In the genomic region with DNA sequence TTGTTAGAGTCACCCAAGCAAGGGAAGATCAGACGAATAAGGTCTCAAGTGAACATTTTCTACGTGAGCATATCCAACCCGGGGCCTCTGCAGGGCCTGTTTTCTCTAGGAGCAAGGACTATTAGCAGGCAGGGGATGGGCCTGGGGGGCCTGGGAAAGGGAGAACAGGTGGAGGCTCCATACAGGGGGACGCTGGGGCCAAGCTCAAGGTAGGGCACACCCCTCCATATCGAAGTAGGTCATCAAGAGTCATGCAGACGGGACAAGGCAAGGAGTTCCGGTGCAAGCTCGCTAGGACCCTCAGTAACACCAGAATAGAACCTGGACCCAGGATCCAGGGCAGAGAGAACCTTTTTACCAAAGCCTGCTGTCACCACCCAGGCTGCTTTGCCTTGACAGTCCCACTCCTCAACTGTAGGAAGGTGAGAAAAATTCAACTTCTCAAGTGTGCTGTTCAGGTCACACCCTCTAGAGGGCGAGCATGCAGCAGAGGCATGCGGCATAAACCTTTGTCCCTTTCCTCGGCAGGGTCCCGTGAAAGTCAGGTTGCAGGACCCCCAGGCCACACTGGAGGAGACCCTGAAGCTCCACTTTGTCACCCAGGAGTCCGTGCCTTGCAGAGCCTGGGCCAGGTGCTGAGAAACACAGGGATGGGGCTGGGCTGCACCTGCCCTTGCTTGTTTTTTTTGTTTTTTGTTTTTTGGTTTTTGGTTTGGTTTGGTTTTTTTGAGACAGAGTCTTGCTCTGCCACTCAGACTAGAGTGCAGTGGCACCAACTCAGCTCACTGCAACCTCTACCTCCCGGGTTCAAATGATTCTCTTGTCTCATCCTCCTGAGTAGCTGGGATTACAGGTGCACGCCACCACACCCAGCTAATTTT, we compare ENCODE assay signal across 9 cellular contexts.
DNase-seq lines count a peak whose midpoint lies in the region; ATAC-seq, FAIRE-seq and TF ChIP-seq lines count a peak whose summit lies in the region.
"Had no signal": no experiment of that assay in that cellular context is flagged by ENCODE, and none has a peak within 500 bp of the region (broad histone marks: within the 10 kb centered on the region; RNA-seq: fewer than 3 reads in every experiment).

No MANE protein-coding gene starts in this region.

- H3K27ac ChIP-seq in neutrophil, result peak overlapping the region; percentile 77
- H3K27ac ChIP-seq: skin epidermis had no signal

- H3K4me1 Mint-ChIP-seq in effector memory CD8-positive, alpha-beta T cell (ENCODE audit: low read depth in 2 of 2), result peaks cover 3 to 9% of the 10 kb centered on the region in 2 donors

- peaks cover 3% of the 10 kb centered on the region for H3K36me3 Mint-ChIP-seq in effector memory CD8-positive, alpha-beta T cell (ENCODE audit: insufficient read depth)

- H3K4me3 ChIP-seq in neutrophil (ENCODE audit: low read depth in 1 of 2, low read length in 1 of 2), result no peak overlapping the region
- H3K4me3 ChIP-seq: skin epidermis had no signal

- H3K4me3 Mint-ChIP-seq in effector memory CD8-positive, alpha-beta T cell, result no peak overlapping the region

- H3K9me3 Mint-ChIP-seq in effector memory CD8-positive, alpha-beta T cell, result no peaks in the 10 kb centered on the region

- no peaks in the 10 kb centered on the region for H3K36me3 ChIP-seq in neutrophil

- DNase-seq in D721Med (ENCODE audit: insufficient read length, low spot score), result no peak
- peak; percentile 45 for DNase-seq in KG1 (lab: John Stamatoyannopoulos, UW)
- peak; percentile 27 to 67 for DNase-seq in activated CD4-positive, alpha-beta T cell treated with anti-CD3 and anti-CD28 coated beads for 4 hours
- DNase-seq in effector memory CD8-positive, alpha-beta T cell, result peak; percentile 42 to 58 (median 54)
- no peak for DNase-seq in cerebellar nuclear complex (lab: John Stamatoyannopoulos, UW)

- peaks cover 27 to 30% of the 10 kb centered on the region in 2 donors for H3K27me3 Mint-ChIP-seq in effector memory CD8-positive, alpha-beta T cell

- TF ChIP-seq CTCF in D721Med (IDR thresholded peaks at IDR 0.05; ENCODE audit: insufficient read depth, missing control alignments), result peak; percentile 60
- peak; percentile 90 for TF ChIP-seq CTCF in neutrophil (IDR thresholded peaks at IDR 0.05)

- no peak overlapping the region for H3K27ac Mint-ChIP-seq in effector memory CD8-positive, alpha-beta T cell

- H3K4me1 ChIP-seq in neutrophil (ENCODE audit: control insufficient read depth in 1 of 2, insufficient read depth in 1 of 2, low read depth in 1 of 2, low read length in 1 of 2), result peaks cover 54 to 57% of the 10 kb centered on the region in 2 experiments

- no peak for FAIRE-seq in D721Med (lab: Jason Lieb, UNC)

- peaks cover 4% of the 10 kb centered on the region for H3K27me3 ChIP-seq in neutrophil

- peak; percentile 89 for ATAC-seq in effector memory CD8-positive, alpha-beta T cell (replicated peaks)
- ATAC-seq in HG03108 (IDR thresholded peaks at IDR 0.05; ENCODE audit: unreplicated experiment) (no peak), GM21723 (IDR thresholded peaks at IDR 0.05; ENCODE audit: unreplicated experiment) (no peak)

- H3K9me3 ChIP-seq in neutrophil, result no peaks in the 10 kb centered on the region

Comparison
In these comparisons a context has a peak if more than half of its experiments do, and no peak if none do; other contexts are left out.
1. DNase-seq: peak in KG1 (single experiment), activated CD4-positive, alpha-beta T cell treated with anti-CD3 and anti-CD28 coated beads for 4 hours (2 of 2) and effector memory CD8-positive, alpha-beta T cell (3 of 3); none in D721Med (single experiment) and cerebellar nuclear complex (0 of 2).